Comparison of ENCODE assay signal across 1 cellular context in genomic region chr6:139879241-139879640, GRCh38.
TF ChIP-seq lines count a peak whose summit lies in the region.

No MANE protein-coding gene starts in this region.

TF ChIP-seq in K562, 482 proteins besides CTCF, POLR2A, EP300 and RAD21:
- TF ChIP-seq, protein P1, sequence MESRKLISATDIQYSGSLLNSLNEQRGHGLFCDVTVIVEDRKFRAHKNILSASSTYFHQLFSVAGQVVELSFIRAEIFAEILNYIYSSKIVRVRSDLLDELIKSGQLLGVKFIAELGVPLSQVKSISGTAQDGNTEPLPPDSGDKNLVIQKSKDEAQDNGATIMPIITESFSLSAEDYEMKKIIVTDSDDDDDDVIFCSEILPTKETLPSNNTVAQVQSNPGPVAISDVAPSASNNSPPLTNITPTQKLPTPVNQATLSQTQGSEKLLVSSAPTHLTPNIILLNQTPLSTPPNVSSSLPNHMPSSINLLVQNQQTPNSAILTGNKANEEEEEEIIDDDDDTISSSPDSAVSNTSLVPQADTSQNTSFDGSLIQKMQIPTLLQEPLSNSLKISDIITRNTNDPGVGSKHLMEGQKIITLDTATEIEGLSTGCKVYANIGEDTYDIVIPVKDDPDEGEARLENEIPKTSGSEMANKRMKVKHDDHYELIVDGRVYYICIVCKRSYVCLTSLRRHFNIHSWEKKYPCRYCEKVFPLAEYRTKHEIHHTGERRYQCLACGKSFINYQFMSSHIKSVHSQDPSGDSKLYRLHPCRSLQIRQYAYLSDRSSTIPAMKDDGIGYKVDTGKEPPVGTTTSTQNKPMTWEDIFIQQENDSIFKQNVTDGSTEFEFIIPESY (CRISPR knock-in tag; IDR thresholded peaks at IDR 0.05) = peak; percentile 57; the same call in 1 of the 2 replicates
TF ChIP-seq in K562: peak in this region for 1; not testable (repeated sequence) for 481.
